24 cellular contexts compared by ENCODE assay signal in the genomic region with DNA sequence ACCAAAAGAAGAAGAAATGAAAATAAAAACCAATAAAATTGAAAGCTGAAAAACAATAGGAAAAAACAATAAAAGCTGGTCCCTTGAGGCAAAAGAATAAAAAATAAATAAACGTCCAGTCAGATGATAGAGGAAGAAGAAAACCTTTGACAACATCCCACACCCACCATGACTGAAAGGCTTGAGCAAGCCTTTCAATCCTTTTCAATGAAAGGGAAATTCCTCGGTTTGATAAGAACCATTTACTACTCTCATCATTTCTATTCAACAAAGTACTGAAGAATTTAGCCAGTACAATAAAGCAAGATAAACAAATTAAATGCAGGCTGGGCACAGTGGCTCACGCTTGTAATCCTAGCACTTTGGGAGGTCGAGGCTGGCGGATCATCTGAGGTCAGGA.
"Had no signal": no experiment of that assay in that cellular context is flagged by ENCODE, and none has a peak within 500 bp of the region (broad histone marks: within the 10 kb centered on the region; RNA-seq: fewer than 3 reads in every experiment).

No MANE protein-coding gene starts in this region.

- H3K27ac Mint-ChIP-seq: activated CD8-positive, alpha-beta T cell treated with anti-CD3 and anti-CD28 coated beads for 36 hours; activated naive CD4-positive, alpha-beta T cell treated with anti-CD3 and anti-CD28 coated beads, Interleukin-2, amount 10 ng/mL, durations not matched to agents 7 days and 5 days; activated naive CD8-positive, alpha-beta T cell treated with anti-CD3 and anti-CD28 coated beads for 36 hours; activated T-helper 2 cell treated with anti-CD3 and anti-CD28 coated beads, Interferon-gamma antibody, Interleukin-2, Interleukin-4, amounts not matched to agents 10 μg/mL and 5 μg/mL and 100 μg/mL, durations not matched to agents 14 hours and 24 hours and 36 hours had no signal

- H3K36me3 ChIP-seq: brain microvascular endothelial cell, cardiac muscle cell had no signal

- ATAC-seq: activated CD4-positive, CD25-positive, alpha-beta regulatory T cell treated with anti-CD3 and anti-CD28 coated beads, Interleukin-2, amount 50 U/mL, for 24 hours; activated CD8-positive, alpha-beta T cell treated with anti-CD3 and anti-CD28 coated beads for 36 hours; activated T-cell treated with anti-CD3 and anti-CD28 coated beads, Interleukin-2, amount 50 U/mL, for 72 hours; PC-3 had no signal

- H3K4me3 ChIP-seq: cardiac muscle cell, MG63 had no signal

- H3K9me3 ChIP-seq: MG63 had no signal

- H3K27me3 ChIP-seq: brain microvascular endothelial cell, cardiac muscle cell, MG63 had no signal

- H3K27me3 Mint-ChIP-seq: activated CD8-positive, alpha-beta T cell treated with anti-CD3 and anti-CD28 coated beads for 36 hours; activated naive CD4-positive, alpha-beta T cell treated with anti-CD3 and anti-CD28 coated beads, Interleukin-2, amount 10 ng/mL, durations not matched to agents 7 days and 5 days; activated naive CD8-positive, alpha-beta T cell treated with anti-CD3 and anti-CD28 coated beads for 36 hours had no signal

- H3K27ac ChIP-seq: brain microvascular endothelial cell, cardiac muscle cell had no signal

- H3K4me3 Mint-ChIP-seq: activated CD8-positive, alpha-beta T cell treated with anti-CD3 and anti-CD28 coated beads for 36 hours; activated naive CD4-positive, alpha-beta T cell treated with anti-CD3 and anti-CD28 coated beads, Interleukin-2, amount 10 ng/mL, durations not matched to agents 7 days and 5 days; activated naive CD8-positive, alpha-beta T cell treated with anti-CD3 and anti-CD28 coated beads for 36 hours had no signal

- DNase-seq: activated CD4-positive, alpha-beta T cell treated with anti-CD3 and anti-CD28 coated beads for 4 hours; activated CD8-positive, alpha-beta memory T cell treated with anti-CD3 and anti-CD28 coated beads, Interleukin-2, amount 50 U/mL, for 4 hours; activated CD8-positive, alpha-beta T cell treated with anti-CD3 and anti-CD28 coated beads for 36 hours; activated gamma-delta T cell treated with Interleukin-2 at 50 U/mL for 16 hours; activated naive CD4-positive, alpha-beta T cell treated with anti-CD3 and anti-CD28 coated beads, Interleukin-2, amount 10 ng/mL, durations not matched to agents 7 days and 5 days; activated naive CD8-positive, alpha-beta T cell treated with anti-CD3 and anti-CD28 coated beads for 36 hours; activated T-cell treated with anti-CD3 and anti-CD28 coated beads, Interleukin-2, amount 50 U/mL, for 72 hours; brain microvascular endothelial cell; cerebellar nuclear complex; KG1; MG63; MV-4-11; NCI-H1105; NCI-H1436 treated with DMSO at 0.1 percent for 48 hours; NCI-H187; NCI-H2081; NCI-H446; NCI-H524; PC-3; SIG-M5; T-helper 1 cell had no signal
